Comparison of ENCODE assay signal across 9 cellular contexts in the genomic region with DNA sequence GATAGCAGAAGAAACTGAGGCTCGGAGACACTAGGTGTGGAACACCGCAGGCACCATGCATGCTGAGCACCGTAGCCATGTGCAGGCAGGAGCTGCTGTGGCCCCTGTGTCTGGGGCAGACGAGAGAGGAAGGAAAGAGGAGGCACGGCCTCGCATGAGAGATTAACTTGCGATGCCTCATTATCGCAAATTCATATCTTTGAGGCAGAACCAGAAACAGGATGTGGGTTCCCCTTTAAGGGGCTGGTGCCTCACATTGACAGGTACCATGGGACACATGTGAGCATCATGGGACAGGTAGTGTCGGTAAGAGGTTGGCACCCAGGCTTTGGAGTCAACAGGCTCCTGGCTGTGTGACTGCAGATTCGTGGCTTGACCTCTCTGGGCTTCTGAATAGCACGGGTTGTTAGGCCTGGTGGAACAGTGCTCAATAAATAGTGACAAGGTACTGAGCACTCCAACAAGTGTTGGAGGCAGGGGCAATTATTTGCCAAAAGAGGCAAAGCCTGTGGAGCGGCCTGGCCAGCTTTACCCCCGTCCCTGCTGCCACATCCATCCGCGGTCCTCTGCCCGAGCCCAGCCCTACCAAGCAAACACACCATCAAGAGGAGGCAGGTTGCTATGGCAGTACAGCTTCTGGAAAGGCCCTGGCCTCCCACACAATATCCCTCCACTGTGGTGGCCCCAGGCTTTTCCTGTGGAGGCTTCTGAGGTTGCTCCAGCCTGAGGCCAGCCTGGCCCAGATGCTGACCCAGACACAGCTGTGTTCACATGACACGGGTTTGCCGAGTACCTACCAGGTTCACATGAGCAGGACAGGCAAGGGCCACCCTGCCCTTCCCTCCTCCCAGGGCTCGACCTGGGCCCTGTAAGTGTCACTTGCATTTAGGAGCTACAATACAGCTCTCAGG. TPM values are rescaled to one million over a fixed set of nuclear protein-coding genes. Genes with fewer than 3 reads are reported as not detected.
DNase-seq lines count a peak whose midpoint lies in the region; ATAC-seq, FAIRE-seq and TF ChIP-seq lines count a peak whose summit lies in the region.
"Had no signal": no experiment of that assay in that cellular context is flagged by ENCODE, and none has a peak within 500 bp of the region (broad histone marks: within the 10 kb centered on the region; RNA-seq: fewer than 3 reads in every experiment).

No MANE protein-coding gene starts in this region.

- peak; percentile 35 for ATAC-seq in GM21360 (IDR thresholded peaks at IDR 0.05; ENCODE audit: unreplicated experiment)

- H3K36me3 Mint-ChIP-seq in nephron progenitor cell (ENCODE audit: low read depth), result no peaks in the 10 kb centered on the region

- H3K9me3 ChIP-seq in kidney (ENCODE audit: control insufficient read depth in 1 of 2, low read length in 2 of 2), result no peaks in the 10 kb centered on the region

- CTCF ChIA-PET in RWPE1 (lab: Yijun Ruan, JAX), result interaction anchor here (0.9 to 1.0 kb wide), 2 partner anchors 9 to 83 kb away, joined by 4 to 5 read pairs; no protein-coding TSS in a partner anchor

- H3K4me1 ChIP-seq in kidney (ENCODE audit: control insufficient read depth in 1 of 2, insufficient read depth in 1 of 2, low read depth in 1 of 2, low read length in 2 of 2), result no peaks in the 10 kb centered on the region

- peaks cover 7% of the 10 kb centered on the region for H3K4me1 Mint-ChIP-seq in nephron progenitor cell

- no peaks in the 10 kb centered on the region for H3K9me3 Mint-ChIP-seq in nephron progenitor cell

- peaks cover 12% of the 10 kb centered on the region for H3K27me3 Mint-ChIP-seq in nephron progenitor cell (ENCODE audit: low read depth, poor library complexity)

- TF ChIP-seq CTCF in RWPE1 (conservative IDR thresholded peaks at IDR 0.05; ENCODE audit: low read depth) (no peak), nephron progenitor cell (IDR thresholded peaks at IDR 0.05) (no peak), kidney (IDR thresholded peaks at IDR 0.05; ENCODE audit: borderline replicate concordance, extremely low read depth, insufficient read depth) (no peak)

- no peak overlapping the region for H3K27ac Mint-ChIP-seq in nephron progenitor cell

- intact Hi-C loops in kidney (cut with DNase I), result no loop called here
- intact Hi-C loops in posterior vena cava (cut with DNase I), result no loop called here

- no peak overlapping the region for H3K4me3 Mint-ChIP-seq in nephron progenitor cell

- H3K27ac ChIP-seq in RWPE1 (peak overlapping the region; percentile 31), kidney (ENCODE audit: low read depth in 2 of 2, low read length in 2 of 2) (peak overlapping the region in 1 of 2 donors; percentile 20)

- POLR2A ChIA-PET in RWPE1 (lab: Yijun Ruan, JAX; ENCODE audit: low non-redundant PET), result interaction anchor here (0.7 kb wide), 1 partner anchor 46 kb away, joined by 5 read pairs; a partner anchor contains a TSS

- peak overlapping the region in 1 of 2 donors; percentile 34 for H3K9ac ChIP-seq in kidney (ENCODE audit: low read length in 2 of 2)

- H3K4me3 ChIP-seq in kidney (ENCODE audit: low read length in 2 of 2), result no peak overlapping the region

- no peak for DNase-seq in RWPE1 (ENCODE audit: low spot score)
- DNase-seq in activated gamma-delta T cell treated with anti-CD3 and anti-CD28 coated beads, Interleukin-2, amount 50 U/mL, for 16 hours (ENCODE audit: low read depth), result peak; percentile 69
- peak; percentile 13 for DNase-seq in nephron progenitor cell
- no peak for DNase-seq in mesenteric fat pad (ENCODE audit: low spot score)
- no peak for DNase-seq in medulla oblongata (ENCODE audit: extremely low spot score)
- DNase-seq in kidney, result no peak
- no peak for DNase-seq in posterior vena cava (ENCODE audit: low spot score)

- no peak for FAIRE-seq in kidney (lab: Jason Lieb, UNC)
- FAIRE-seq: TTC549 had no signal

- no peaks in the 10 kb centered on the region for H3K36me3 ChIP-seq in kidney (ENCODE audit: control insufficient read depth in 1 of 2, insufficient read depth in 2 of 2, low read length in 2 of 2)

RNA-seq across cellular contexts. Expression of a gene that starts 40.6 kb away (rescaled TPM):
- total RNA-seq in mesenteric fat pad (5.7 TPM), kidney (12.3 TPM), posterior vena cava (1 to 10 TPM; 6.0 to 7.1 TPM)
- 9.7 TPM for polyA plus RNA-seq in kidney (ENCODE audit: insufficient read depth, low read depth, low replicate concordance)

RNA-seq across cellular contexts. Expression of a gene that starts 41.5 kb away (rescaled TPM):
- total RNA-seq in mesenteric fat pad, result 89.5 TPM
- total RNA-seq in kidney, result 24.9 TPM
- polyA plus RNA-seq in kidney (ENCODE audit: insufficient read depth, low read depth, low replicate concordance), result 20.4 TPM
- 10 to 100 TPM; 22.9 to 35.2 TPM for total RNA-seq in posterior vena cava

RNA-seq across cellular contexts. Expression of a gene that starts 45.7 kb away (rescaled TPM):
- total RNA-seq in mesenteric fat pad (12.8 TPM), kidney (75.9 TPM), posterior vena cava (10 to 100 TPM; 54.3 to 56.9 TPM)
- polyA plus RNA-seq in kidney (ENCODE audit: insufficient read depth, low read depth, low replicate concordance), result 34.3 TPM

Comparison
In these comparisons a context has a peak if more than half of its experiments do, and no peak if none do; other contexts are left out.
1. DNase-seq: peak in activated gamma-delta T cell treated with anti-CD3 and anti-CD28 coated beads, Interleukin-2, amount 50 U/mL, for 16 hours (single experiment) and nephron progenitor cell (single experiment); none in RWPE1 (single experiment), mesenteric fat pad (single experiment), medulla oblongata (single experiment), kidney (single experiment) and posterior vena cava (single experiment).